9 cellular contexts compared by ENCODE assay signal in genomic region chr1:32246888-32247273, GRCh38. TPM values are rescaled to one million over a fixed set of nuclear protein-coding genes. Genes with fewer than 3 reads are reported as not detected.
DNase-seq lines count a peak whose midpoint lies in the region; ATAC-seq and TF ChIP-seq lines count a peak whose summit lies in the region.
"Had no signal": no experiment of that assay in that cellular context is flagged by ENCODE, and none has a peak within 500 bp of the region (broad histone marks: within the 10 kb centered on the region; RNA-seq: fewer than 3 reads in every experiment).

Gene FAM167B, plus strand, starts transcription at chr1:32247222. Its CDS starts 200 bp downstream, at chr1:32247422.

- H3K9me3 Mint-ChIP-seq in activated T-cell treated with anti-CD3 and anti-CD28 coated beads, Interleukin-2, amount 50 U/mL, for 72 hours: no peaks in the 10 kb centered on the region

- intact Hi-C loops in vagina (cut with DNase I): no loop called here

- peaks cover 68% of the 10 kb centered on the region for H3K4me1 Mint-ChIP-seq in activated T-cell treated with anti-CD3 and anti-CD28 coated beads, Interleukin-2, amount 50 U/mL, for 72 hours (ENCODE audit: low read depth)

- H3K4me3 ChIP-seq in coronary artery: no peak within 1 kb of the TSS
- H3K4me3 ChIP-seq in vagina: no peak within 1 kb of the TSS

- no peak for TF ChIP-seq CTCF in coronary artery (IDR thresholded peaks at IDR 0.05)
- TF ChIP-seq CTCF in vagina (IDR thresholded peaks at IDR 0.05): no peak

- H3K27ac Mint-ChIP-seq in activated T-cell treated with anti-CD3 and anti-CD28 coated beads, Interleukin-2, amount 50 U/mL, for 72 hours: peak within 1 kb of the TSS; percentile 72

- H3K9me3 ChIP-seq in vagina: no peaks in the 10 kb centered on the region

- peak within 1 kb of the TSS; percentile 74 to 91 for H3K4me3 Mint-ChIP-seq in activated T-cell treated with anti-CD3 and anti-CD28 coated beads, Interleukin-2, amount 50 U/mL, for 72 hours

- peaks cover 3 to 4% of the 10 kb centered on the region in 2 donors for H3K36me3 Mint-ChIP-seq in activated T-cell treated with anti-CD3 and anti-CD28 coated beads, Interleukin-2, amount 50 U/mL, for 72 hours (ENCODE audit: insufficient read depth in 2 of 2)

- peaks cover 45% of the 10 kb centered on the region for H3K4me1 ChIP-seq in vagina

- H3K36me3 ChIP-seq in vagina: no peaks in the 10 kb centered on the region

- no peaks in the 10 kb centered on the region for H3K27me3 Mint-ChIP-seq in activated T-cell treated with anti-CD3 and anti-CD28 coated beads, Interleukin-2, amount 50 U/mL, for 72 hours (ENCODE audit: low read depth)

- H3K27ac ChIP-seq in coronary artery (peak within 1 kb of the TSS; percentile 18 to 73), vagina (peak within 1 kb of the TSS; percentile 43)

- H3K27me3 ChIP-seq in vagina: no peaks in the 10 kb centered on the region

- ATAC-seq in activated T-cell treated with anti-CD3 and anti-CD28 coated beads, Interleukin-2, amount 50 U/mL, for 72 hours (replicated peaks in 1 of 2): no peak
- no peak for ATAC-seq in HG03025 (IDR thresholded peaks at IDR 0.05; ENCODE audit: low FRiP score, unreplicated experiment)

- TF ChIP-seq POLR2A in vagina (IDR thresholded peaks at IDR 0.05): no peak

- DNase-seq in activated T-cell treated with anti-CD3 and anti-CD28 coated beads, Interleukin-2, amount 50 U/mL, for 72 hours: no peak
- no peak for DNase-seq in activated T-cell treated with anti-CD3 and anti-CD28 coated beads, Interleukin-2, amount 50 U/mL, for 1 hour
- no peak for DNase-seq in coronary artery (ENCODE audit: low spot score)
- DNase-seq in mucosa of gallbladder (ENCODE audit: low spot score): peak; percentile 34
- DNase-seq in vagina (ENCODE audit: extremely low spot score in 2 of 2): no peak
- no peak for DNase-seq in UCSD-AML1 (lab: John Stamatoyannopoulos, UW; ENCODE audit: unreplicated experiment)
- no peak for DNase-seq in NCI-H2171 treated with DMSO at 0.1 percent for 48 hours (lab: John Stamatoyannopoulos, UW)
- DNase-seq: stimulated activated CD8-positive, alpha-beta memory T cell treated with anti-CD3 and anti-CD28 coated beads, Interleukin-4, amount 100 ng/mL, for 48 hours had no signal

RNA-seq across cellular contexts. Expression of gene FAM167B, which starts in this region (rescaled TPM):
- total RNA-seq in activated T-cell treated with anti-CD3 and anti-CD28 coated beads, Interleukin-2, amount 50 U/mL, for 72 hours: 1 to 10 TPM; 1.6 to 1.9 TPM
- 7.6 TPM for total RNA-seq in mucosa of gallbladder
- 3.7 TPM for total RNA-seq in vagina
